ENCODE assay signal across 8 cellular contexts in genomic region chr11:75328426-75329277, GRCh38. TPM values are rescaled to one million over a fixed set of nuclear protein-coding genes. Genes with fewer than 3 reads are reported as not detected.
A peak's percentile ranks its signal among the peaks of the same experiment; 100 is the strongest.
DNase-seq lines count a peak whose midpoint lies in the region; FAIRE-seq and TF ChIP-seq lines count a peak whose summit lies in the region.

No MANE protein-coding gene starts in this region.

- peak; percentile 85 for DNase-seq in DMS 273 treated with DMSO at 0.1 percent for 48 hours (lab: John Stamatoyannopoulos, UW)
- DNase-seq in HFF-Myc (ENCODE audit: extremely low read depth, low read depth) = peak; percentile 67
- peak; percentile 69 for DNase-seq in NCI-H524 treated with DMSO at 0.1 percent for 48 hours (lab: John Stamatoyannopoulos, UW)
- peak; percentile 79 for DNase-seq in activated CD4-positive, alpha-beta memory T cell treated with anti-CD3 and anti-CD28 coated beads, Interleukin-2, amount 10 ng/mL, durations not matched to agents 7 days and 5 days
- DNase-seq in H1 (ENCODE audit: low read depth in 1 of 2, low spot score in 2 of 2) = peak in 1 of 2 experiments; percentile 65
- peak in 44 of 49 donors; percentile 37 to 96 (median 74) for DNase-seq in substantia nigra (lab: John Stamatoyannopoulos, UW)
- no peak for DNase-seq in GM19240 (ENCODE audit: insufficient read length, low spot score)

- no peak overlapping the region for H3K23ac ChIP-seq in H1 (ENCODE audit: insufficient read length)

- H3K27ac Mint-ChIP-seq in activated CD4-positive, alpha-beta memory T cell treated with anti-CD3 and anti-CD28 coated beads, Interleukin-2, amount 10 ng/mL, durations not matched to agents 7 days and 5 days = peak overlapping the region; percentile 77

- H3K18ac ChIP-seq in H1 (ENCODE audit: extremely low read depth, low read length) = no peak overlapping the region

- H3K4me3 ChIP-seq in HFF-Myc (replicated peaks; ENCODE audit: low read depth, low read length) = no peak overlapping the region
- H3K4me3 ChIP-seq in H1 (ENCODE audit: extremely low read depth in 1 of 4, insufficient read depth in 2 of 4, low read depth in 3 of 4, low read length in 4 of 4) = no peak overlapping the region
- H3K4me3 ChIP-seq in mesodermal cell (ENCODE audit: extremely low read depth, insufficient read depth, low read length, poor library complexity, severe bottlenecking) = no peak overlapping the region

- no peaks in the 10 kb centered on the region for H3K79me2 ChIP-seq in H1 (ENCODE audit: control insufficient read depth in 1 of 2, insufficient read depth in 2 of 2, low read length in 2 of 2)

- 63% methylated on average over 9 of the region's 9 CpGs; no CpG with 5 or more reads in 1 of the 2 experiments for WGBS in H1 (ENCODE audit: extremely low coverage in 1 of 2, insufficient coverage in 1 of 2, insufficient read length in 1 of 2, insufficient replicate concordance in 2 of 2, low coverage in 1 of 2, low lambda C conversion rate in 2 of 2, missing lambda C conversion rate in 1 of 2), 2 experiments
- 19 to 47% methylated on average over 5 to 6 of the region's 9 CpGs for WGBS in mesodermal cell (ENCODE audit: insufficient coverage in 2 of 2), 2 experiments

- POLR2A ChIA-PET in activated CD4-positive, alpha-beta memory T cell treated with anti-CD3 and anti-CD28 coated beads, Interleukin-2, amount 10 ng/mL, durations not matched to agents 7 days and 5 days (lab: Charles Lee) = interaction anchor here (1.0 to 1.3 kb wide), 4 partner anchors 12 to 55 kb away, joined by 3 to 7 read pairs (median 5); no protein-coding TSS in a partner anchor
- POLR2A ChIA-PET in H1 (lab: Charles Lee; ENCODE audit: partially characterized antibody) = interaction anchor here (1.5 to 6.2 kb wide), 3 partner anchors 13 to 55 kb away, joined by 4 to 51 read pairs (median 35); no protein-coding TSS in a partner anchor

- H3K4ac ChIP-seq in H1 (replicated peaks; ENCODE audit: insufficient read length, low read depth, low read length) = peak overlapping the region; percentile 80

- H3K4me1 ChIP-seq in H1 (replicated peaks in 1 of 4; ENCODE audit: control insufficient read depth in 3 of 4, insufficient read depth in 4 of 4, low read length in 3 of 4) (peaks cover 0 to 13% (median 2%) of the 10 kb centered on the region in 4 experiments; a peak in 4 of 7 replicates), mesodermal cell (ENCODE audit: control insufficient read depth, insufficient read depth, low read length, poor library complexity, severe bottlenecking) (peaks cover 45% of the 10 kb centered on the region)

- no peak for FAIRE-seq in H1 (lab: Jason Lieb, UNC)

- no peaks in the 10 kb centered on the region for H3K36me3 Mint-ChIP-seq in activated CD4-positive, alpha-beta memory T cell treated with anti-CD3 and anti-CD28 coated beads, Interleukin-2, amount 10 ng/mL, durations not matched to agents 7 days and 5 days (ENCODE audit: low read depth)

- no peak overlapping the region for H3K56ac ChIP-seq in H1 (replicated peaks; ENCODE audit: insufficient read length, low read depth, low read length)

- no peak for TF ChIP-seq POLR2A in H1 (IDR thresholded peaks at IDR 0.05; ENCODE audit: control extremely low read depth in 1 of 2, low read depth in 2 of 2, low read length in 2 of 2)

- no peak overlapping the region for H3K27ac ChIP-seq in H1 (ENCODE audit: low read depth, low read length)
- peak overlapping the region; percentile 57 for H3K27ac ChIP-seq in mesodermal cell (ENCODE audit: low read depth, low read length, severe bottlenecking)
- H3K27ac ChIP-seq in substantia nigra (ENCODE audit: low read depth, low read length, poor library complexity, severe bottlenecking) = peak overlapping the region; percentile 85

- no peak overlapping the region for H2BK20ac ChIP-seq in H1 (ENCODE audit: low read length)

- TF ChIP-seq RAD21 in H1 (IDR thresholded peaks at IDR 0.05 in 1 of 2, conservative IDR thresholded peaks at IDR 0.05 in 1 of 2; ENCODE audit: low read depth in 2 of 2, low read length in 2 of 2) = peak; percentile 86 to 90

- peaks cover 34% of the 10 kb centered on the region for H3K4me1 Mint-ChIP-seq in activated CD4-positive, alpha-beta memory T cell treated with anti-CD3 and anti-CD28 coated beads, Interleukin-2, amount 10 ng/mL, durations not matched to agents 7 days and 5 days

- peak overlapping the region; percentile 96; the same call in 1 of the 2 replicates for H2BK12ac ChIP-seq in H1 (ENCODE audit: low read depth, low read length)

- peak overlapping the region; percentile 7 for H4K5ac ChIP-seq in H1 (ENCODE audit: insufficient read length, low read depth, low read length)

- no peak overlapping the region for H3K4me3 Mint-ChIP-seq in activated CD4-positive, alpha-beta memory T cell treated with anti-CD3 and anti-CD28 coated beads, Interleukin-2, amount 10 ng/mL, durations not matched to agents 7 days and 5 days

- CTCF ChIA-PET in activated CD4-positive, alpha-beta memory T cell treated with anti-CD3 and anti-CD28 coated beads, Interleukin-2, amount 10 ng/mL, durations not matched to agents 7 days and 5 days (lab: Charles Lee) = interaction anchor here (0.6 to 2.3 kb wide), 14 partner anchors 10 to 205 kb away, joined by 3 to 9 read pairs (median 4); no protein-coding TSS in a partner anchor
- CTCF ChIA-PET in H1 (lab: Charles Lee; ENCODE audit: partially characterized antibody) = interaction anchor here (0.6 to 11.1 kb wide), 13 partner anchors 8 to 239 kb away, joined by 3 to 167 read pairs (median 3); no protein-coding TSS in a partner anchor

- 0 out of 2 replicates have a peak overlapping the region, but pooled peaks have one; percentile 20 for H2BK15ac ChIP-seq in H1 (ENCODE audit: low read length)

- H3K9me3 ChIP-seq in H1 (ENCODE audit: insufficient read depth in 2 of 2, low read depth in 1 of 2, low read length in 1 of 2) (no peaks in the 10 kb centered on the region), mesodermal cell (ENCODE audit: control insufficient read depth, low read length) (no peaks in the 10 kb centered on the region)

- peaks cover 0 to 1% of the 10 kb centered on the region in 2 experiments for H4K20me1 ChIP-seq in H1 (replicated peaks in 1 of 2; ENCODE audit: control insufficient read depth in 1 of 2, insufficient read depth in 2 of 2, low read length in 2 of 2)

- no peaks in the 10 kb centered on the region for H3K79me1 ChIP-seq in H1 (ENCODE audit: low read depth, low read length)

- H3K36me3 ChIP-seq in H1 (ENCODE audit: control insufficient read depth in 2 of 4, insufficient read depth in 4 of 4, low read length in 3 of 4) (no peaks in the 10 kb centered on the region), mesodermal cell (ENCODE audit: control insufficient read depth, insufficient read depth, low read length) (peaks cover 4% of the 10 kb centered on the region)

- H4K91ac ChIP-seq in H1 (replicated peaks; ENCODE audit: insufficient read length, low read length) = peak overlapping the region; percentile 11

- H2BK5ac ChIP-seq in H1 (ENCODE audit: low read depth, low read length) = peak overlapping the region; percentile 91

- peak; percentile 83 for TF ChIP-seq CTCF in HFF-Myc (IDR thresholded peaks at IDR 0.05; ENCODE audit: low read depth, low read length, missing control alignments)
- peak; percentile 60 to 77 (median 70) for TF ChIP-seq CTCF in H1 (IDR thresholded peaks at IDR 0.05; ENCODE audit: control extremely low read depth in 1 of 3, insufficient read depth in 1 of 3, low read depth in 1 of 3, low read length in 3 of 3)

- no peak overlapping the region for H3K9ac ChIP-seq in H1 (replicated peaks in 1 of 4; ENCODE audit: extremely low read depth in 1 of 4, low read depth in 3 of 4, low read length in 3 of 4)

- TF ChIP-seq EP300 in H1 (IDR thresholded peaks at IDR 0.05; ENCODE audit: borderline replicate concordance in 1 of 2, low read depth in 2 of 2, low read length in 2 of 2) = no peak

- no peak overlapping the region for H2AFZ ChIP-seq in H1 (ENCODE audit: low read length)

- no peak overlapping the region for H3K14ac ChIP-seq in H1 (ENCODE audit: insufficient read length)

- no peak overlapping the region for H2AK5ac ChIP-seq in H1 (ENCODE audit: low read depth, low read length)

- no peaks in the 10 kb centered on the region for H3K9me3 Mint-ChIP-seq in activated CD4-positive, alpha-beta memory T cell treated with anti-CD3 and anti-CD28 coated beads, Interleukin-2, amount 10 ng/mL, durations not matched to agents 7 days and 5 days

- no peaks in the 10 kb centered on the region for H3K23me2 ChIP-seq in H1 (ENCODE audit: low read depth, low read length)

- no peak overlapping the region; the same call in 1 of the 2 replicates for H4K8ac ChIP-seq in H1 (ENCODE audit: extremely low read depth, insufficient read depth, low read length)

- no peak overlapping the region for H2BK120ac ChIP-seq in H1 (replicated peaks; ENCODE audit: low read depth, low read length)

- H3K27me3 Mint-ChIP-seq in activated CD4-positive, alpha-beta memory T cell treated with anti-CD3 and anti-CD28 coated beads, Interleukin-2, amount 10 ng/mL, durations not matched to agents 7 days and 5 days = no peaks in the 10 kb centered on the region

- H3K27me3 ChIP-seq in H1 (replicated peaks in 1 of 4; ENCODE audit: control insufficient read depth in 3 of 4, extremely low read depth in 1 of 4, insufficient read depth in 3 of 4, low read length in 3 of 4) = no peaks in the 10 kb centered on the region

- no peak overlapping the region for H3K4me2 ChIP-seq in H1 (ENCODE audit: insufficient read depth in 1 of 2, low read depth in 2 of 2, low read length in 2 of 2)

TF ChIP-seq in H1, 55 proteins besides CTCF, POLR2A, EP300 and RAD21:
- TF ChIP-seq ZNF274 (IDR thresholded peaks at IDR 0.05; ENCODE audit: borderline replicate concordance, extremely low read depth, low read length) (no peak), TCF12 (IDR thresholded peaks at IDR 0.05; ENCODE audit: low read depth, low read length) (no peak), TAF7 (optimal IDR thresholded peaks at IDR 0.05; ENCODE audit: borderline replicate concordance, low read depth, low read length) (no peak), POLR2AphosphoS5 (IDR thresholded peaks at IDR 0.05; ENCODE audit: low read depth, low read length) (no peak), YY1 (IDR thresholded peaks at IDR 0.05; ENCODE audit: low read depth, low read length) (peak; percentile 52; the same call in 1 of the 2 replicates)

RNA-seq across cellular contexts. Expression of gene ARRB1, which starts 22.8 kb away (rescaled TPM):
- total RNA-seq in activated CD4-positive, alpha-beta memory T cell treated with anti-CD3 and anti-CD28 coated beads, Interleukin-2, amount 10 ng/mL, durations not matched to agents 7 days and 5 days = 10 to 100 TPM; 13.4 to 19.0 TPM
- total RNA-seq in H1 (2021; fragmentation: NEBNext Ultra II Directional; extraction: Animal tissue kit (Norgen Biotek cat#: 25700)) = 24.1 and 31.8 TPM in 2 replicates
- 9.4 and 12.4 TPM in 2 replicates for polyA plus RNA-seq in H1 (2011; rRNA removed)
- polyA plus RNA-seq in H1 (2011; cell fraction: cytosol; rRNA removed) = 14.0 TPM
- 16.7 TPM for polyA plus RNA-seq in H1 (2011; cell fraction: nucleus; rRNA removed)
- polyA plus RNA-seq in H1 (2012, experiment 1 of 2) = 8.9 to 11.1 TPM (median 10.3 TPM) in 4 replicates
- 7.6 TPM for polyA plus RNA-seq in H1 (2012, experiment 2 of 2)
- polyA plus RNA-seq in H1 (2013, experiment 1 of 2) = 26.6 TPM
- 27.4 TPM for polyA plus RNA-seq in H1 (2013, experiment 2 of 2)
- 37.7 and 39.1 TPM in 2 replicates for polyA minus RNA-seq in H1 (2011; rRNA and poly(A)+ RNA removed)
- 16.1 TPM for polyA minus RNA-seq in H1 (2011; cell fraction: cytosol; rRNA and poly(A)+ RNA removed)
- 27.9 TPM for polyA minus RNA-seq in H1 (2011; cell fraction: nucleus; rRNA and poly(A)+ RNA removed)
- polyA plus RNA-seq in mesodermal cell (2013, experiment 1 of 2) = 27.5 TPM
- polyA plus RNA-seq in mesodermal cell (2013, experiment 2 of 2) = 25.6 TPM
